Comparison of ENCODE assay signal across 1 cellular context in the genomic region with DNA sequence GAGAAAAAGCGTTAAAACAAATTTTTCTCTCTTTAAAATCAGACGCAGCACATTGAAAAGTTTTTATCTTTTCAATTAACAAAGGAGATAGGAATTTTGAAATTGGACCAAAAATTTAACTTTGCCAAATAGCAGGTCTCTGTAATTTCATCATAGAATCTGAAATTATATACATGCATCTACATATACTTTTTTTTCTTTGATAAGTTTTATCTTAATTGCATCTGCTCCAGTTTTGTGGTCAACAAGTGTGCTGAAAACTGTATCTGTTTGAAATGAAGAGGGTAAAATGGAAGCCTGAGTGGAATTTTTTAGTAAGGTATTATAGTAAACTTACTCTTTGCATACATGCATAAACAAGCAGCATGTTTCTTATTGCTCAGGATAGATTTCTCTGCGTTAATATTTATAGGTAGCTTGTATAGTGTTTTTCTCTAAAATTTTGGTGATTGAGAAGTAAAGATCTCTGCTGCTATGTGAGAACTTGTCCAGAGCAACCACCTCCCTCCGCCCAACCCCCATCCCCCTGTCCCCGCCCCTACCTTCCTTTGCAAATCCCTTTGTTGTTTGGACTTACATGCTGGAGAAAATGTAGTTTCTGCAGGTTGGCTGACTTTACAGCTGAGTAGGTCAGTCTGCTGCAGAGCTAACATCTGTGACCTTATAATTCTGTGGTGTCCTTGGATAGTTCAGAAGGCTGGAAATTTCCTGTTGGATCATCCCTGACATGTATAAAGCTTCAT.
TF ChIP-seq lines count a peak whose summit lies in the region.

No MANE protein-coding gene starts in this region.

TF ChIP-seq in H1, 55 proteins besides CTCF, POLR2A, EP300 and RAD21 (continued from another document):
- TF ChIP-seq, protein P1, sequence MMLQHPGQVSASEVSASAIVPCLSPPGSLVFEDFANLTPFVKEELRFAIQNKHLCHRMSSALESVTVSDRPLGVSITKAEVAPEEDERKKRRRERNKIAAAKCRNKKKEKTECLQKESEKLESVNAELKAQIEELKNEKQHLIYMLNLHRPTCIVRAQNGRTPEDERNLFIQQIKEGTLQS (IDR thresholded peaks at IDR 0.05; ENCODE audit: insufficient read depth, low read depth, low read length), result no peak
- TF ChIP-seq, protein P2, sequence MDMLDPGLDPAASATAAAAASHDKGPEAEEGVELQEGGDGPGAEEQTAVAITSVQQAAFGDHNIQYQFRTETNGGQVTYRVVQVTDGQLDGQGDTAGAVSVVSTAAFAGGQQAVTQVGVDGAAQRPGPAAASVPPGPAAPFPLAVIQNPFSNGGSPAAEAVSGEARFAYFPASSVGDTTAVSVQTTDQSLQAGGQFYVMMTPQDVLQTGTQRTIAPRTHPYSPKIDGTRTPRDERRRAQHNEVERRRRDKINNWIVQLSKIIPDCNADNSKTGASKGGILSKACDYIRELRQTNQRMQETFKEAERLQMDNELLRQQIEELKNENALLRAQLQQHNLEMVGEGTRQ (IDR thresholded peaks at IDR 0.05; ENCODE audit: low read length), result no peak
- TF ChIP-seq KDM1A (IDR thresholded peaks at IDR 0.05; ENCODE audit: borderline replicate concordance, low read length) (no peak), CHD1 (IDR thresholded peaks at IDR 0.05; ENCODE audit: low read depth, low read length) (no peak), RNF2 (IDR thresholded peaks at IDR 0.05; ENCODE audit: borderline replicate concordance, low read depth, low read length, missing control alignments, poor library complexity, severe bottlenecking) (no peak), SP4 (IDR thresholded peaks at IDR 0.05; ENCODE audit: low read length) (no peak), ASH2L (IDR thresholded peaks at IDR 0.05; ENCODE audit: low read length) (no peak), GTF2F1 (IDR thresholded peaks at IDR 0.05; ENCODE audit: borderline replicate concordance, low read depth, low read length) (no peak), SIX5 (IDR thresholded peaks at IDR 0.05; ENCODE audit: low read depth, low read length) (no peak), CEBPB (IDR thresholded peaks at IDR 0.05; ENCODE audit: low read depth, low read length) (no peak), MAFK (IDR thresholded peaks at IDR 0.05; ENCODE audit: low read depth, low read length) (no peak)
- TF ChIP-seq, protein P3, sequence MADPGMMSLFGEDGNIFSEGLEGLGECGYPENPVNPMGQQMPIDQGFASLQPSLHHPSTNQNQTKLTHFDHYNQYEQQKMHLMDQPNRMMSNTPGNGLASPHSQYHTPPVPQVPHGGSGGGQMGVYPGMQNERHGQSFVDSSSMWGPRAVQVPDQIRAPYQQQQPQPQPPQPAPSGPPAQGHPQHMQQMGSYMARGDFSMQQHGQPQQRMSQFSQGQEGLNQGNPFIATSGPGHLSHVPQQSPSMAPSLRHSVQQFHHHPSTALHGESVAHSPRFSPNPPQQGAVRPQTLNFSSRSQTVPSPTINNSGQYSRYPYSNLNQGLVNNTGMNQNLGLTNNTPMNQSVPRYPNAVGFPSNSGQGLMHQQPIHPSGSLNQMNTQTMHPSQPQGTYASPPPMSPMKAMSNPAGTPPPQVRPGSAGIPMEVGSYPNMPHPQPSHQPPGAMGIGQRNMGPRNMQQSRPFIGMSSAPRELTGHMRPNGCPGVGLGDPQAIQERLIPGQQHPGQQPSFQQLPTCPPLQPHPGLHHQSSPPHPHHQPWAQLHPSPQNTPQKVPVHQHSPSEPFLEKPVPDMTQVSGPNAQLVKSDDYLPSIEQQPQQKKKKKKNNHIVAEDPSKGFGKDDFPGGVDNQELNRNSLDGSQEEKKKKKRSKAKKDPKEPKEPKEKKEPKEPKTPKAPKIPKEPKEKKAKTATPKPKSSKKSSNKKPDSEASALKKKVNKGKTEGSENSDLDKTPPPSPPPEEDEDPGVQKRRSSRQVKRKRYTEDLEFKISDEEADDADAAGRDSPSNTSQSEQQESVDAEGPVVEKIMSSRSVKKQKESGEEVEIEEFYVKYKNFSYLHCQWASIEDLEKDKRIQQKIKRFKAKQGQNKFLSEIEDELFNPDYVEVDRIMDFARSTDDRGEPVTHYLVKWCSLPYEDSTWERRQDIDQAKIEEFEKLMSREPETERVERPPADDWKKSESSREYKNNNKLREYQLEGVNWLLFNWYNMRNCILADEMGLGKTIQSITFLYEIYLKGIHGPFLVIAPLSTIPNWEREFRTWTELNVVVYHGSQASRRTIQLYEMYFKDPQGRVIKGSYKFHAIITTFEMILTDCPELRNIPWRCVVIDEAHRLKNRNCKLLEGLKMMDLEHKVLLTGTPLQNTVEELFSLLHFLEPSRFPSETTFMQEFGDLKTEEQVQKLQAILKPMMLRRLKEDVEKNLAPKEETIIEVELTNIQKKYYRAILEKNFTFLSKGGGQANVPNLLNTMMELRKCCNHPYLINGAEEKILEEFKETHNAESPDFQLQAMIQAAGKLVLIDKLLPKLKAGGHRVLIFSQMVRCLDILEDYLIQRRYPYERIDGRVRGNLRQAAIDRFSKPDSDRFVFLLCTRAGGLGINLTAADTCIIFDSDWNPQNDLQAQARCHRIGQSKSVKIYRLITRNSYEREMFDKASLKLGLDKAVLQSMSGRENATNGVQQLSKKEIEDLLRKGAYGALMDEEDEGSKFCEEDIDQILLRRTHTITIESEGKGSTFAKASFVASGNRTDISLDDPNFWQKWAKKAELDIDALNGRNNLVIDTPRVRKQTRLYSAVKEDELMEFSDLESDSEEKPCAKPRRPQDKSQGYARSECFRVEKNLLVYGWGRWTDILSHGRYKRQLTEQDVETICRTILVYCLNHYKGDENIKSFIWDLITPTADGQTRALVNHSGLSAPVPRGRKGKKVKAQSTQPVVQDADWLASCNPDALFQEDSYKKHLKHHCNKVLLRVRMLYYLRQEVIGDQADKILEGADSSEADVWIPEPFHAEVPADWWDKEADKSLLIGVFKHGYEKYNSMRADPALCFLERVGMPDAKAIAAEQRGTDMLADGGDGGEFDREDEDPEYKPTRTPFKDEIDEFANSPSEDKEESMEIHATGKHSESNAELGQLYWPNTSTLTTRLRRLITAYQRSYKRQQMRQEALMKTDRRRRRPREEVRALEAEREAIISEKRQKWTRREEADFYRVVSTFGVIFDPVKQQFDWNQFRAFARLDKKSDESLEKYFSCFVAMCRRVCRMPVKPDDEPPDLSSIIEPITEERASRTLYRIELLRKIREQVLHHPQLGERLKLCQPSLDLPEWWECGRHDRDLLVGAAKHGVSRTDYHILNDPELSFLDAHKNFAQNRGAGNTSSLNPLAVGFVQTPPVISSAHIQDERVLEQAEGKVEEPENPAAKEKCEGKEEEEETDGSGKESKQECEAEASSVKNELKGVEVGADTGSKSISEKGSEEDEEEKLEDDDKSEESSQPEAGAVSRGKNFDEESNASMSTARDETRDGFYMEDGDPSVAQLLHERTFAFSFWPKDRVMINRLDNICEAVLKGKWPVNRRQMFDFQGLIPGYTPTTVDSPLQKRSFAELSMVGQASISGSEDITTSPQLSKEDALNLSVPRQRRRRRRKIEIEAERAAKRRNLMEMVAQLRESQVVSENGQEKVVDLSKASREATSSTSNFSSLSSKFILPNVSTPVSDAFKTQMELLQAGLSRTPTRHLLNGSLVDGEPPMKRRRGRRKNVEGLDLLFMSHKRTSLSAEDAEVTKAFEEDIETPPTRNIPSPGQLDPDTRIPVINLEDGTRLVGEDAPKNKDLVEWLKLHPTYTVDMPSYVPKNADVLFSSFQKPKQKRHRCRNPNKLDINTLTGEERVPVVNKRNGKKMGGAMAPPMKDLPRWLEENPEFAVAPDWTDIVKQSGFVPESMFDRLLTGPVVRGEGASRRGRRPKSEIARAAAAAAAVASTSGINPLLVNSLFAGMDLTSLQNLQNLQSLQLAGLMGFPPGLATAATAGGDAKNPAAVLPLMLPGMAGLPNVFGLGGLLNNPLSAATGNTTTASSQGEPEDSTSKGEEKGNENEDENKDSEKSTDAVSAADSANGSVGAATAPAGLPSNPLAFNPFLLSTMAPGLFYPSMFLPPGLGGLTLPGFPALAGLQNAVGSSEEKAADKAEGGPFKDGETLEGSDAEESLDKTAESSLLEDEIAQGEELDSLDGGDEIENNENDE (IDR thresholded peaks at IDR 0.05; ENCODE audit: insufficient replicate concordance, low read length), result no peak
TF ChIP-seq in H1: peak in this region for 0.
